Comparison of ENCODE assay signal across 1 cellular context in genomic region chr12:89700191-89700810, GRCh38.
TF ChIP-seq lines count a peak whose summit lies in the region.

No MANE protein-coding gene starts in this region.

TF ChIP-seq in IMR-90, 13 proteins besides CTCF, POLR2A, EP300 and RAD21:
- TF ChIP-seq ELK1 (IDR thresholded peaks at IDR 0.05; ENCODE audit: borderline replicate concordance, low read depth, low read length): no peak
- no peak for TF ChIP-seq NFE2L2 (IDR thresholded peaks at IDR 0.05; ENCODE audit: low read depth, low read length)
